In the genomic region with DNA sequence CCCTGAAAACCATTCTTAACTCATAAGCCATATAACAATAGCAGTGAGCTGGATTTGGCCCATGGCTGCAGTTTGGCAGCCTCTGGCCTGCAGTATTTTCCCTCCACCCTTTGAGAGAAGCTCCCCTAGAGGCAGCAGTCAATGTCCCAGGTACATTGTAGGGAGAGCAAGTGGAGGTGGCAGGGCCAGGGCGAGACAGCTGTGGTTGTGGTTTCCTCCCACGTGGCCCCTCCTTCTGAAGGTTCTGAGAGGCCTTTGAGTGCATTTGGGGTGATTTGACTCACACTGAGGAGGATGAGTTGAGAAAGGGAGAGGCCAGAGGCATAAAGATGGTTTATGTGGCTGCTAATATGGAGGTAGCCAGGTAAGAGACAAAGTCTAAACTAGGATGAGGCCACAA, we compare ENCODE assay signal across 8 cellular contexts. TPM values are rescaled to one million over a fixed set of nuclear protein-coding genes. Genes with fewer than 3 reads are reported as not detected.
DNase-seq lines count a peak whose midpoint lies in the region; ATAC-seq and TF ChIP-seq lines count a peak whose summit lies in the region.

No MANE protein-coding gene starts in this region.

- no peak overlapping the region for H3K4me3 ChIP-seq in tibial nerve

- ATAC-seq in GM19397 (IDR thresholded peaks at IDR 0.05; ENCODE audit: unreplicated experiment) (peak; percentile 99), HG03342 (IDR thresholded peaks at IDR 0.05; ENCODE audit: unreplicated experiment) (peak; percentile 100)

- no peaks in the 10 kb centered on the region for H3K36me3 ChIP-seq in tibial nerve

- WGBS in tibial nerve, 2 donors: 39 to 46% methylated on average over 2 of the region's 2 CpGs

- DNase-seq in activated T-cell treated with anti-CD3 and anti-CD28 coated beads, Interleukin-2, amount 50 U/mL, for 1 hour: peak; percentile 29
- DNase-seq in stimulated activated CD8-positive, alpha-beta memory T cell treated with anti-CD3 and anti-CD28 coated beads, Interleukin-4, amount 100 ng/mL, for 4 hours (ENCODE audit: low read depth in 2 of 2, low spot score in 1 of 2): peak; percentile 0 to 7
- DNase-seq in cardiac septum (ENCODE audit: low spot score) (no peak), NCI-H1436 treated with DMSO at 0.1 percent for 48 hours (lab: John Stamatoyannopoulos, UW) (no peak), tibial nerve (ENCODE audit: low spot score in 2 of 2) (no peak)
- no peak for DNase-seq in effector CD8-positive, alpha-beta T cell (lab: John Stamatoyannopoulos, UW)

- H3K9me3 ChIP-seq in tibial nerve: peaks cover 0 to 5% (median 2%) of the 10 kb centered on the region in 4 donors

- H3K4me1 ChIP-seq in tibial nerve: no peaks in the 10 kb centered on the region

- no peak for TF ChIP-seq POLR2A in tibial nerve (IDR thresholded peaks at IDR 0.05)

- TF ChIP-seq CTCF in tibial nerve (IDR thresholded peaks at IDR 0.05): no peak

- TF ChIP-seq EP300 in tibial nerve (IDR thresholded peaks at IDR 0.05): no peak

- H3K27ac ChIP-seq in tibial nerve: no peak overlapping the region

- H3K27me3 ChIP-seq in tibial nerve: no peaks in the 10 kb centered on the region

- intact Hi-C loops in cardiac septum (cut with DNase I): no loop called here

RNA-seq across cellular contexts. Expression of a gene that starts 45.5 kb away (rescaled TPM):
- total RNA-seq in cardiac septum (6.8 TPM), tibial nerve (10 to 100 TPM; 13.4 to 27.1 (median 15.7) TPM)

Comparison
In these comparisons a context has a peak if more than half of its experiments do, and no peak if none do; other contexts are left out.
1. DNase-seq: peak in activated T-cell treated with anti-CD3 and anti-CD28 coated beads, Interleukin-2, amount 50 U/mL, for 1 hour (single experiment) and stimulated activated CD8-positive, alpha-beta memory T cell treated with anti-CD3 and anti-CD28 coated beads, Interleukin-4, amount 100 ng/mL, for 4 hours (2 of 2); none in cardiac septum (single experiment), effector CD8-positive, alpha-beta T cell (single experiment), NCI-H1436 treated with DMSO at 0.1 percent for 48 hours (single experiment) and tibial nerve (0 of 2).